1 cellular context compared by ENCODE assay signal in the genomic region with DNA sequence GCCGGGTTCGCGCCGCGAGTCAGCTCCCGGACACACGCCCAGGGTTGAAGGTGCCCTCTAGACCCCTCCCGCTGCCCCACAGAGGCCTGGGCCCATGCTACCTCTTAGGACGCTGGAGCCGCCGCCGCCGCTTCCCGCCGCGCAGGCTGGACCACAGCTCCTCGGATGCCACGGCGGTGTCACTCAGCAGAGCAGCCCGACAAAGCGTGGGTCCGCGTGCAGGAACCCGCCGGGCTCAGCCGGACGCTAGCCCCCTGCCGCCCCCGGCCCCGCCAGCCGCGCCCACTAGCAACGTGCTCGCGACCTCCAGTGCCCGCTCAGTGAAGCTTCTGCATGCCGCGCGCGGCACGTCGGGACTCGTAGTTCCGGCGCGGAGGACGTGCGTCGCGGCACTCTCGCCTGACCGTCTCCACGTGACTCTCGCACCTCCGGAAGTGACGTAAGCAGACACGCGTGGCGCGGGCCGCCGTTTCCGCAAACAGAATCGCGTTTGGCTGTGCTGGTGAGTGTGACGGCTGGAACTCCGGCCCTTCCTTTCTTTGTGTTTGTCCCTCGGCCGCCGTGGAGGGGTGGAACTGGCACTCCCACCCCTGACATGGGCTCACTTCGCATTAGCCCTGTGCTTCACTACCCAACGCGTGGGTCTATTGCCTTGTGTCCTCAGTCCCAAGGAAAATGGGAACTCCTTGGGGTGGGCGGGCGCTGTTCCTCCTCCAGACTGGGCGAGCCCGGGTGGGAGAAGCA.
TF ChIP-seq lines count a peak whose summit lies in the region.

TSS of gene FAM210A (minus strand) at position 331 of the 744 bp plus-strand sequence. CDS start 44,481 bp downstream, outside the sequence.
TSS of gene RNMT (plus strand) at position 446 of the 744 bp plus-strand sequence. CDS start 4,845 bp downstream, outside the sequence.

TF ChIP-seq in GM12878, 131 proteins besides CTCF, POLR2A, EP300 and RAD21 (continued from another document):
- TF ChIP-seq ZBTB4 (CRISPR knock-in tag; IDR thresholded peaks at IDR 0.05) (no peak), MYC (IDR thresholded peaks at IDR 0.05; ENCODE audit: insufficient read depth, insufficient read length, insufficient replicate concordance, low read length, severe bottlenecking) (peak; percentile 93), TCF12 (IDR thresholded peaks at IDR 0.05; ENCODE audit: low read depth, low read length) (no peak)
